ENCODE assay signal across 1 cellular context in the genomic region with DNA sequence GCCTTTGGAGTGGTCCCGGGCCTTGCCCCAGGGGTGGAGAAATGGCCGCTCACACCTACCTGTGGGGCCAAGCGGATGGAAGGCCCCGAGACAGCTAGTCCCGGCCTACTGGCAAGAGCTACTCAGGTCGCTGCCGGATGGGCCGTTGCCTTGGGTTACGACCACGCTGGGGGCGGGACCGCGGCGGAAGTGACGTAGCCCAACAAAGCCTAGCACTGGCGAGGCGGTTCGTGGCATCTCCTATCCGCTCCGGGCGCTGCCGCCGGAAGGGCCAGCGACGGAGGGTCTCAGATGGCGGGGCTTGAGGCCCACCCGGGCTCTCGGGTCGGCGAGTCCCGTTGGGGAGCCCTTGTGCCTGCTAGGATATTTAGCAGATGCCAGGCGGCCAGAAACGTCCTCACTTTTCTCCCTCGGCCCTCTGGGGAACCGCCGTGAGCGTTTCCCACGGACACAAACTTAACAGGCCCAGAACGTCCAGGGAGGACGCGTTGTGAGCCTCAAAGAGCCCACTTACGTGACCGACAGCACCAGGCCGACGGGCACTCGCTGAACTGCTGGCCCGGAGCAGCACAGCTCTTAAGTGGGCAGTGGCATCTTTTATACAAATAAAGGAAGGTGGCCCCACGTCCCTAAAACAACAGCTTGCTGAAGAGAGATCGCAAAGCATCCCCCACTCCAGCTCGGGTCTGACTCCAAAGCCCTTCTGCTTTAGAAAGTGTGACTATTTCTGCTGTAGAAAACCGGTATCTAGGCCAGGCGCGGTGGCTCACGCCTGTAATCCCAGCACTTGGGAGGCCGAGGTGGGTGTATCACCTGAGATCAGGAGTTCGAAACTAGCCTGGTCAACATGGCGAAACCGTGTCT.
TF ChIP-seq lines count a peak whose summit lies in the region.

A gene with protein sequence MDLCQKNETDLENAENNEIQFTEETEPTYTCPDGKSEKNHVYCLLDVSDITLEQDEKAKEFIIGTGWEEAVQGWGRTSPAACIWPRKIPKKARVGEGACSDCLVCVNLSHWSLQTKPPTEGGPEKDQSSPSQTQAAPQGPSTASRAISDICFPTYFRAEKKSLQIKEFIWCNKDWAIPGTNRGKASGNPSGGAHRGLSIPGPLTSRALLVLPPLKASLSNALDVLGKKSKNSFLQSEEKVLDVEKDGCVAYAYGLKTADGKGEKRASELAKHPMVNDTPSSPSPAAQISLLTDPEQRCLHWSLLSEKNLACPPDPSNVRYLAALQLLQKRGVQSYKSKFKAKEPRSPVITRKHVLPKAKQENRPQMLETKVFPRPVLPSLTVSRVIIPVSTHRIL (minus strand): TSS at position 162 of the 864 bp plus-strand sequence. CDS start 13,283 bp downstream, outside the sequence.

TF ChIP-seq in GM12878, 131 proteins besides CTCF, POLR2A, EP300 and RAD21 (continued from another document and continues in another):
- TF ChIP-seq ATF2 (IDR thresholded peaks at IDR 0.05; ENCODE audit: low read length) (no peak), EGR1 (IDR thresholded peaks at IDR 0.05; ENCODE audit: borderline replicate concordance in 1 of 2, low read depth in 2 of 2, low read length in 2 of 2) (peak in 1 of 2 experiments; percentile 56; a peak in 1 of 3 replicates), IRF3 (IDR thresholded peaks at IDR 0.05) (no peak), SP1 (IDR thresholded peaks at IDR 0.05; ENCODE audit: low read depth, low read length) (peak; percentile 68), CREB1 (IDR thresholded peaks at IDR 0.05; ENCODE audit: low read depth) (peak; percentile 92), MEF2A (IDR thresholded peaks at IDR 0.05; ENCODE audit: insufficient read depth, low read depth, low read length) (no peak), SIN3A (IDR thresholded peaks at IDR 0.05; ENCODE audit: low read depth, low read length) (peak; percentile 94; the same call in 1 of the 2 replicates), RBBP5 (conservative IDR thresholded peaks at IDR 0.05) (no peak), SUPT20H (IDR thresholded peaks at IDR 0.05; ENCODE audit: borderline replicate concordance, control insufficient read depth, low read depth, low read length) (no peak), WRNIP1 (IDR thresholded peaks at IDR 0.05; ENCODE audit: borderline replicate concordance, low read depth, low read length) (no peak), MYB (IDR thresholded peaks at IDR 0.05; ENCODE audit: borderline replicate concordance, low read depth, low read length) (no peak), SIX5 (IDR thresholded peaks at IDR 0.05; ENCODE audit: low read depth, low read length, severe bottlenecking) (no peak), MYC (IDR thresholded peaks at IDR 0.05; ENCODE audit: insufficient read depth, insufficient read length, insufficient replicate concordance, low read length, severe bottlenecking) (no peak), PAX8 (IDR thresholded peaks at IDR 0.05) (no peak), POLR2AphosphoS2 (IDR thresholded peaks at IDR 0.05; ENCODE audit: low read depth, low read length) (peak; percentile 70; the same call in 1 of the 2 replicates), CBFB (IDR thresholded peaks at IDR 0.05; ENCODE audit: low read depth) (peak; percentile 55; the same call in 1 of the 2 replicates), ZNF217 (IDR thresholded peaks at IDR 0.05) (no peak; the same call in 1 of the 2 replicates), REST (IDR thresholded peaks at IDR 0.05; ENCODE audit: low read depth, low read length) (no peak), RELA (IDR thresholded peaks at IDR 0.05; ENCODE audit: borderline replicate concordance, partially characterized antibody) (peak; percentile 24), POLR2AphosphoS5 (IDR thresholded peaks at IDR 0.05; ENCODE audit: low read length) (peak; percentile 78; the same call in 1 of the 2 replicates), NR2C1 (IDR thresholded peaks at IDR 0.05) (no peak), MTA2 (IDR thresholded peaks at IDR 0.05; ENCODE audit: low read depth) (0 out of 2 replicates have a peak, but pooled peaks have one; percentile 25), GATAD2B (conservative IDR thresholded peaks at IDR 0.05; ENCODE audit: low read depth) (peak; percentile 96), IRF4 (IDR thresholded peaks at IDR 0.05; ENCODE audit: low read depth, low read length) (no peak), YY1 (IDR thresholded peaks at IDR 0.05; ENCODE audit: low read depth, low read length) (peak; percentile 85), IKZF1 (conservative IDR thresholded peaks at IDR 0.05) (peak; percentile 69), PBX3 (IDR thresholded peaks at IDR 0.05; ENCODE audit: insufficient replicate concordance, low read depth, low read length) (no peak), ASH2L (IDR thresholded peaks at IDR 0.05; ENCODE audit: borderline replicate concordance, low read depth) (no peak), RUNX3 (IDR thresholded peaks at IDR 0.05; ENCODE audit: low read length) (no peak), RAD51 (IDR thresholded peaks at IDR 0.05) (no peak)
- TF ChIP-seq, protein P1, sequence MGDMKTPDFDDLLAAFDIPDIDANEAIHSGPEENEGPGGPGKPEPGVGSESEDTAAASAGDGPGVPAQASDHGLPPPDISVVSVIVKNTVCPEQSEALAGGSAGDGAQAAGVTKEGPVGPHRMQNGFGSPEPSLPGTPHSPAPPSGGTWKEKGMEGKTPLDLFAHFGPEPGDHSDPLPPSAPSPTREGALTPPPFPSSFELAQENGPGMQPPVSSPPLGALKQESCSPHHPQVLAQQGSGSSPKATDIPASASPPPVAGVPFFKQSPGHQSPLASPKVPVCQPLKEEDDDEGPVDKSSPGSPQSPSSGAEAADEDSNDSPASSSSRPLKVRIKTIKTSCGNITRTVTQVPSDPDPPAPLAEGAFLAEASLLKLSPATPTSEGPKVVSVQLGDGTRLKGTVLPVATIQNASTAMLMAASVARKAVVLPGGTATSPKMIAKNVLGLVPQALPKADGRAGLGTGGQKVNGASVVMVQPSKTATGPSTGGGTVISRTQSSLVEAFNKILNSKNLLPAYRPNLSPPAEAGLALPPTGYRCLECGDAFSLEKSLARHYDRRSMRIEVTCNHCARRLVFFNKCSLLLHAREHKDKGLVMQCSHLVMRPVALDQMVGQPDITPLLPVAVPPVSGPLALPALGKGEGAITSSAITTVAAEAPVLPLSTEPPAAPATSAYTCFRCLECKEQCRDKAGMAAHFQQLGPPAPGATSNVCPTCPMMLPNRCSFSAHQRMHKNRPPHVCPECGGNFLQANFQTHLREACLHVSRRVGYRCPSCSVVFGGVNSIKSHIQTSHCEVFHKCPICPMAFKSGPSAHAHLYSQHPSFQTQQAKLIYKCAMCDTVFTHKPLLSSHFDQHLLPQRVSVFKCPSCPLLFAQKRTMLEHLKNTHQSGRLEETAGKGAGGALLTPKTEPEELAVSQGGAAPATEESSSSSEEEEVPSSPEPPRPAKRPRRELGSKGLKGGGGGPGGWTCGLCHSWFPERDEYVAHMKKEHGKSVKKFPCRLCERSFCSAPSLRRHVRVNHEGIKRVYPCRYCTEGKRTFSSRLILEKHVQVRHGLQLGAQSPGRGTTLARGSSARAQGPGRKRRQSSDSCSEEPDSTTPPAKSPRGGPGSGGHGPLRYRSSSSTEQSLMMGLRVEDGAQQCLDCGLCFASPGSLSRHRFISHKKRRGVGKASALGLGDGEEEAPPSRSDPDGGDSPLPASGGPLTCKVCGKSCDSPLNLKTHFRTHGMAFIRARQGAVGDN (IDR thresholded peaks at IDR 0.05): peak; percentile 77
- TF ChIP-seq, protein P2, sequence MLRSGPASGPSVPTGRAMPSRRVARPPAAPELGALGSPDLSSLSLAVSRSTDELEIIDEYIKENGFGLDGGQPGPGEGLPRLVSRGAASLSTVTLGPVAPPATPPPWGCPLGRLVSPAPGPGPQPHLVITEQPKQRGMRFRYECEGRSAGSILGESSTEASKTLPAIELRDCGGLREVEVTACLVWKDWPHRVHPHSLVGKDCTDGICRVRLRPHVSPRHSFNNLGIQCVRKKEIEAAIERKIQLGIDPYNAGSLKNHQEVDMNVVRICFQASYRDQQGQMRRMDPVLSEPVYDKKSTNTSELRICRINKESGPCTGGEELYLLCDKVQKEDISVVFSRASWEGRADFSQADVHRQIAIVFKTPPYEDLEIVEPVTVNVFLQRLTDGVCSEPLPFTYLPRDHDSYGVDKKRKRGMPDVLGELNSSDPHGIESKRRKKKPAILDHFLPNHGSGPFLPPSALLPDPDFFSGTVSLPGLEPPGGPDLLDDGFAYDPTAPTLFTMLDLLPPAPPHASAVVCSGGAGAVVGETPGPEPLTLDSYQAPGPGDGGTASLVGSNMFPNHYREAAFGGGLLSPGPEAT (IDR thresholded peaks at IDR 0.05; ENCODE audit: low read depth): peak; percentile 66
- TF ChIP-seq, protein P3, sequence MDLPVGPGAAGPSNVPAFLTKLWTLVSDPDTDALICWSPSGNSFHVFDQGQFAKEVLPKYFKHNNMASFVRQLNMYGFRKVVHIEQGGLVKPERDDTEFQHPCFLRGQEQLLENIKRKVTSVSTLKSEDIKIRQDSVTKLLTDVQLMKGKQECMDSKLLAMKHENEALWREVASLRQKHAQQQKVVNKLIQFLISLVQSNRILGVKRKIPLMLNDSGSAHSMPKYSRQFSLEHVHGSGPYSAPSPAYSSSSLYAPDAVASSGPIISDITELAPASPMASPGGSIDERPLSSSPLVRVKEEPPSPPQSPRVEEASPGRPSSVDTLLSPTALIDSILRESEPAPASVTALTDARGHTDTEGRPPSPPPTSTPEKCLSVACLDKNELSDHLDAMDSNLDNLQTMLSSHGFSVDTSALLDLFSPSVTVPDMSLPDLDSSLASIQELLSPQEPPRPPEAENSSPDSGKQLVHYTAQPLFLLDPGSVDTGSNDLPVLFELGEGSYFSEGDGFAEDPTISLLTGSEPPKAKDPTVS (IDR thresholded peaks at IDR 0.05; ENCODE audit: low read depth, low read length): no peak
- TF ChIP-seq, protein P4, sequence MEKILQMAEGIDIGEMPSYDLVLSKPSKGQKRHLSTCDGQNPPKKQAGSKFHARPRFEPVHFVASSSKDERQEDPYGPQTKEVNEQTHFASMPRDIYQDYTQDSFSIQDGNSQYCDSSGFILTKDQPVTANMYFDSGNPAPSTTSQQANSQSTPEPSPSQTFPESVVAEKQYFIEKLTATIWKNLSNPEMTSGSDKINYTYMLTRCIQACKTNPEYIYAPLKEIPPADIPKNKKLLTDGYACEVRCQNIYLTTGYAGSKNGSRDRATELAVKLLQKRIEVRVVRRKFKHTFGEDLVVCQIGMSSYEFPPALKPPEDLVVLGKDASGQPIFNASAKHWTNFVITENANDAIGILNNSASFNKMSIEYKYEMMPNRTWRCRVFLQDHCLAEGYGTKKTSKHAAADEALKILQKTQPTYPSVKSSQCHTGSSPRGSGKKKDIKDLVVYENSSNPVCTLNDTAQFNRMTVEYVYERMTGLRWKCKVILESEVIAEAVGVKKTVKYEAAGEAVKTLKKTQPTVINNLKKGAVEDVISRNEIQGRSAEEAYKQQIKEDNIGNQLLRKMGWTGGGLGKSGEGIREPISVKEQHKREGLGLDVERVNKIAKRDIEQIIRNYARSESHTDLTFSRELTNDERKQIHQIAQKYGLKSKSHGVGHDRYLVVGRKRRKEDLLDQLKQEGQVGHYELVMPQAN (conservative IDR thresholded peaks at IDR 0.05): peak; percentile 98
